18 cellular contexts compared by ENCODE assay signal in genomic region chr4:8618961-8619720, GRCh38. TPM values are rescaled to one million over a fixed set of nuclear protein-coding genes. Genes with fewer than 3 reads are reported as not detected.
DNase-seq lines count a peak whose midpoint lies in the region; ATAC-seq and TF ChIP-seq lines count a peak whose summit lies in the region.
"Had no signal": no experiment of that assay in that cellular context is flagged by ENCODE, and none has a peak within 500 bp of the region (broad histone marks: within the 10 kb centered on the region; RNA-seq: fewer than 3 reads in every experiment).

No MANE protein-coding gene starts in this region.

- H3K9me3 ChIP-seq in left ventricle myocardium inferior (replicated peaks) (no peaks in the 10 kb centered on the region), neuronal stem cell (replicated peaks in 1 of 2; ENCODE audit: control insufficient read depth in 2 of 2, insufficient read depth in 1 of 2, low read depth in 1 of 2, low read length in 2 of 2) (no peaks in the 10 kb centered on the region), testis (no peaks in the 10 kb centered on the region)
- H3K9me3 ChIP-seq: BLaER1, Caco-2, HAP-1 had no signal

- no CpG with 5 or more reads among the region's 28 CpGs for WGBS in neuronal stem cell (ENCODE audit: extremely low coverage in 2 of 2, insufficient read length in 2 of 2, insufficient replicate concordance in 1 of 2), 2 donors
- 90 to 95% methylated on average over 17 to 22 of the region's 28 CpGs for WGBS in testis, 2 donors

- no peak overlapping the region for H3K4me2 ChIP-seq in neuronal stem cell (ENCODE audit: insufficient read depth, low read length, poor library complexity, severe bottlenecking)
- H3K4me2 ChIP-seq: BLaER1 had no signal

- CTCF ChIA-PET in activated CD4-positive, alpha-beta memory T cell treated with anti-CD3 and anti-CD28 coated beads for 36 hours (lab: Charles Lee) = interaction anchor here (0.6 kb wide), 1 partner anchor 1015 kb away, joined by 3 read pairs; no protein-coding TSS in a partner anchor

- no peak overlapping the region for H2BK12ac ChIP-seq in neuronal stem cell (ENCODE audit: low read length)

- H3K27ac ChIP-seq in left ventricle myocardium inferior (replicated peaks) (no peak overlapping the region), neuronal stem cell (replicated peaks; ENCODE audit: low read length) (no peak overlapping the region), testis (no peak overlapping the region)
- H3K27ac ChIP-seq: BLaER1, GM23248, HL-60 had no signal

- no peak overlapping the region for H4K8ac ChIP-seq in neuronal stem cell (ENCODE audit: low read depth, low read length)

- no peak overlapping the region for H3K14ac ChIP-seq in neuronal stem cell (ENCODE audit: low read length)

- no peak for ATAC-seq in Right ventricle myocardium inferior

- H2BK5ac ChIP-seq in neuronal stem cell (ENCODE audit: low read length) = no peak overlapping the region

- H3K36me3 ChIP-seq in left ventricle myocardium inferior (no peaks in the 10 kb centered on the region), neuronal stem cell (replicated peaks in 1 of 2; ENCODE audit: control insufficient read depth in 2 of 2, insufficient read depth in 2 of 2, low read length in 2 of 2) (no peaks in the 10 kb centered on the region), testis (ENCODE audit: low read depth, missing control alignments) (no peaks in the 10 kb centered on the region)
- H3K36me3 ChIP-seq: BLaER1, HAP-1 had no signal

- TF ChIP-seq POLR2A in testis (IDR thresholded peaks at IDR 0.05) = no peak

- H2BK15ac ChIP-seq in neuronal stem cell (ENCODE audit: low read length) = no peak overlapping the region

- DNase-seq in Right ventricle myocardium inferior (ENCODE audit: missing footprints) = peak; percentile 54
- no peak for DNase-seq in left ventricle myocardium inferior
- peak; percentile 35 for DNase-seq in CD14-positive monocyte (ENCODE audit: low spot score)
- peak; percentile 78 for DNase-seq in chondrocyte (ENCODE audit: low spot score)
- no peak for DNase-seq in neuronal stem cell (ENCODE audit: low spot score)
- no peak for DNase-seq in testis
- DNase-seq in activated CD4-positive, alpha-beta memory T cell treated with anti-CD3 and anti-CD28 coated beads for 36 hours = no peak
- no peak for DNase-seq in RPMI8226
- DNase-seq: 8988T; Caco-2; CD4-positive, CD25-positive, alpha-beta regulatory T cell; GM23248 had no signal

- no peaks in the 10 kb centered on the region for H3K4me1 ChIP-seq in left ventricle myocardium inferior
- no peaks in the 10 kb centered on the region for H3K4me1 ChIP-seq in neuronal stem cell (ENCODE audit: control insufficient read depth in 2 of 2, insufficient read depth in 1 of 2, low read depth in 1 of 2, low read length in 2 of 2)
- H3K4me1 ChIP-seq in testis = no peaks in the 10 kb centered on the region
- H3K4me1 ChIP-seq: Caco-2, HAP-1 had no signal

- H4K91ac ChIP-seq in neuronal stem cell (ENCODE audit: low read depth, low read length, poor library complexity) = no peak overlapping the region

- no peak overlapping the region for H2BK120ac ChIP-seq in neuronal stem cell (ENCODE audit: low read depth, low read length)

- no peaks in the 10 kb centered on the region for H3K4me1 Mint-ChIP-seq in CD14-positive monocyte
- no peaks in the 10 kb centered on the region for H3K4me1 Mint-ChIP-seq in chondrocyte (ENCODE audit: low read depth)
- H3K4me1 Mint-ChIP-seq in activated CD4-positive, alpha-beta memory T cell treated with anti-CD3 and anti-CD28 coated beads for 36 hours (ENCODE audit: low read depth) = no peaks in the 10 kb centered on the region

- H3K9me3 Mint-ChIP-seq in CD14-positive monocyte (peaks cover 0 to 2% (median 0%) of the 10 kb centered on the region in 7 donors), chondrocyte (ENCODE audit: low read depth) (no peaks in the 10 kb centered on the region)
- no peaks in the 10 kb centered on the region for H3K9me3 Mint-ChIP-seq in activated CD4-positive, alpha-beta memory T cell treated with anti-CD3 and anti-CD28 coated beads for 36 hours

- H3K4me3 Mint-ChIP-seq in CD14-positive monocyte = no peak overlapping the region
- no peak overlapping the region for H3K4me3 Mint-ChIP-seq in chondrocyte (ENCODE audit: unreplicated experiment)
- H3K4me3 Mint-ChIP-seq in activated CD4-positive, alpha-beta memory T cell treated with anti-CD3 and anti-CD28 coated beads for 36 hours = no peak overlapping the region
- H3K4me3 Mint-ChIP-seq: CD4-positive, CD25-positive, alpha-beta regulatory T cell had no signal

- no peak for TF ChIP-seq CTCF in left ventricle myocardium inferior (IDR thresholded peaks at IDR 0.05; ENCODE audit: borderline replicate concordance)
- TF ChIP-seq CTCF in CD14-positive monocyte (IDR thresholded peaks at IDR 0.05) = no peak
- TF ChIP-seq CTCF in chondrocyte (IDR thresholded peaks at IDR 0.05) = no peak
- no peak for TF ChIP-seq CTCF in testis (IDR thresholded peaks at IDR 0.05)

- H3K27me3 ChIP-seq in left ventricle myocardium inferior (ENCODE audit: low read depth) (peaks cover 39% of the 10 kb centered on the region), neuronal stem cell (ENCODE audit: control insufficient read depth in 3 of 3, insufficient read depth in 3 of 3, low read depth in 1 of 3, low read length in 3 of 3) (peaks cover 0 to 23% (median 0%) of the 10 kb centered on the region in 3 experiments), testis (no peaks in the 10 kb centered on the region)

- H2AFZ ChIP-seq in neuronal stem cell (ENCODE audit: low read length) = no peak overlapping the region
- H2AFZ ChIP-seq: GM23248 had no signal

- H3K4me3 ChIP-seq in left ventricle myocardium inferior (no peak overlapping the region), neuronal stem cell (ENCODE audit: low read length in 2 of 2) (no peak overlapping the region), testis (no peak overlapping the region)
- H3K4me3 ChIP-seq: BLaER1, GM23248, HAP-1 had no signal

- intact Hi-C loops in Right ventricle myocardium inferior (cut with DNase I) = no loop called here
- intact Hi-C loops in left ventricle myocardium inferior (cut with micrococcal nuclease) = no loop called here
- intact Hi-C loops in CD14-positive monocyte (cut with micrococcal nuclease) = no loop called here
- intact Hi-C loops in testis (cut with DNase I; ENCODE audit: low total_unique reads) = no loop called here
- intact Hi-C loops in activated CD4-positive, alpha-beta memory T cell treated with anti-CD3 and anti-CD28 coated beads for 36 hours (cut with micrococcal nuclease) = no loop called here

- H3K4ac ChIP-seq in neuronal stem cell (ENCODE audit: low read length) = no peak overlapping the region

- no peak overlapping the region for H3K9ac ChIP-seq in neuronal stem cell (ENCODE audit: low read depth, low read length, poor library complexity)
- H3K9ac ChIP-seq: BLaER1, GM23248 had no signal

- H3K23ac ChIP-seq in neuronal stem cell (ENCODE audit: low read depth, low read length, poor library complexity) = no peak overlapping the region

- POLR2A ChIA-PET in activated CD4-positive, alpha-beta memory T cell treated with anti-CD3 and anti-CD28 coated beads for 36 hours (lab: Charles Lee) = no interaction called here

- H3K27ac Mint-ChIP-seq in CD14-positive monocyte (no peak overlapping the region), chondrocyte (ENCODE audit: unreplicated experiment) (no peak overlapping the region)
- H3K27ac Mint-ChIP-seq in activated CD4-positive, alpha-beta memory T cell treated with anti-CD3 and anti-CD28 coated beads for 36 hours = no peak overlapping the region
- H3K27ac Mint-ChIP-seq: CD4-positive, CD25-positive, alpha-beta regulatory T cell had no signal

- H3K27me3 Mint-ChIP-seq in CD14-positive monocyte (ENCODE audit: low read depth in 3 of 3) (peaks cover 2% of the 10 kb centered on the region in 3 donors), chondrocyte (ENCODE audit: low read depth) (peaks cover 7% of the 10 kb centered on the region)
- H3K27me3 Mint-ChIP-seq in activated CD4-positive, alpha-beta memory T cell treated with anti-CD3 and anti-CD28 coated beads for 36 hours = no peaks in the 10 kb centered on the region
- H3K27me3 Mint-ChIP-seq: CD4-positive, CD25-positive, alpha-beta regulatory T cell had no signal

- peak overlapping the region; percentile 42 for H3K18ac ChIP-seq in neuronal stem cell (ENCODE audit: low read length)

- peaks cover 4% of the 10 kb centered on the region for H3K79me1 ChIP-seq in neuronal stem cell (ENCODE audit: low read depth, low read length)

- no peaks in the 10 kb centered on the region for H3K36me3 Mint-ChIP-seq in CD14-positive monocyte
- no peaks in the 10 kb centered on the region for H3K36me3 Mint-ChIP-seq in chondrocyte (ENCODE audit: low read depth)
- no peaks in the 10 kb centered on the region for H3K36me3 Mint-ChIP-seq in activated CD4-positive, alpha-beta memory T cell treated with anti-CD3 and anti-CD28 coated beads for 36 hours
- H3K36me3 Mint-ChIP-seq: CD4-positive, CD25-positive, alpha-beta regulatory T cell had no signal

- H2AK5ac ChIP-seq in neuronal stem cell (ENCODE audit: low read depth, low read length) = no peak overlapping the region

RNA-seq across cellular contexts. Expression of gene CPZ, which starts 26.6 kb away (rescaled TPM):
- total RNA-seq in Right ventricle myocardium inferior (0.41 TPM), left ventricle myocardium inferior (0.27 TPM), chondrocyte (8.9 to 22.2 TPM (median 9.5 TPM) in 3 replicates), testis (10 to 100 TPM in 1 of 2 donors, 1 to 10 TPM in 1; 2.0 to 10.2 TPM)
- polyA plus RNA-seq in CD14-positive monocyte (not detected), testis (ENCODE audit: insufficient read depth, low read depth, low replicate concordance) (21.9 TPM)
- 6.7 TPM for polyA plus RNA-seq in neuronal stem cell (2013, experiment 1 of 2)
- polyA plus RNA-seq in neuronal stem cell (2013, experiment 2 of 2) = 6.7 TPM
- not detected for total RNA-seq in activated CD4-positive, alpha-beta memory T cell treated with anti-CD3 and anti-CD28 coated beads for 36 hours
- total RNA-seq: CD4-positive, CD25-positive, alpha-beta regulatory T cell; HT1080 had no signal
- polyA plus RNA-seq: CD4-positive, CD25-positive, alpha-beta regulatory T cell had no signal

RNA-seq across cellular contexts. Expression of gene GPR78, which starts 38.9 kb away (rescaled TPM):
- total RNA-seq in Right ventricle myocardium inferior = not detected
- not detected for total RNA-seq in left ventricle myocardium inferior
- not detected for polyA plus RNA-seq in CD14-positive monocyte
- total RNA-seq in chondrocyte = 0.15 to 1.2 TPM (median 0.44 TPM) in 3 replicates
- 0.22 TPM for polyA plus RNA-seq in neuronal stem cell (2013, experiment 1 of 2)
- 0.15 TPM for polyA plus RNA-seq in neuronal stem cell (2013, experiment 2 of 2)
- under 1 TPM; 0.39 to 0.99 TPM for total RNA-seq in testis
- 0.34 TPM for polyA plus RNA-seq in testis (ENCODE audit: insufficient read depth, low read depth, low replicate concordance)
- not detected for total RNA-seq in activated CD4-positive, alpha-beta memory T cell treated with anti-CD3 and anti-CD28 coated beads for 36 hours
- total RNA-seq: A673; CD4-positive, CD25-positive, alpha-beta regulatory T cell; GM23248; H4; HT1080 had no signal
- polyA plus RNA-seq: CD4-positive, CD25-positive, alpha-beta regulatory T cell had no signal

Comparison
In these comparisons a context has a peak if more than half of its experiments do, and no peak if none do; other contexts are left out.
1. DNase-seq: peak in Right ventricle myocardium inferior (single experiment), CD14-positive monocyte (single experiment) and chondrocyte (single experiment); none in left ventricle myocardium inferior (single experiment), neuronal stem cell (single experiment), testis (single experiment), activated CD4-positive, alpha-beta memory T cell treated with anti-CD3 and anti-CD28 coated beads for 36 hours (single experiment) and RPMI8226 (single experiment).